1 cellular context compared by ENCODE assay signal in genomic region chr14:31080060-31080459, GRCh38.
TF ChIP-seq lines count a peak whose summit lies in the region.

No MANE protein-coding gene starts in this region.

TF ChIP-seq in HCT116, 20 proteins besides CTCF, POLR2A, EP300 and RAD21 (continued from another document):
- TF ChIP-seq REST (IDR thresholded peaks at IDR 0.05; ENCODE audit: low read depth) (no peak), SIN3A (IDR thresholded peaks at IDR 0.05; ENCODE audit: low read depth) (no peak), TCF7L2 (IDR thresholded peaks at IDR 0.05; ENCODE audit: borderline replicate concordance, extremely low read depth, insufficient read depth, insufficient read length) (no peak), ZBTB33 (IDR thresholded peaks at IDR 0.05; ENCODE audit: extremely low read depth, insufficient replicate concordance, low read length) (no peak), EGR1 (IDR thresholded peaks at IDR 0.05; ENCODE audit: low read depth) (no peak), EZH2 (IDR thresholded peaks at IDR 0.05) (no peak), MAX (IDR thresholded peaks at IDR 0.05) (no peak), YY1 (IDR thresholded peaks at IDR 0.05; ENCODE audit: extremely low read depth, insufficient replicate concordance, low read depth, low read length) (no peak), ZFX (IDR thresholded peaks at IDR 0.05) (no peak), ZNF274 (IDR thresholded peaks at IDR 0.05; ENCODE audit: low read depth, low read length) (no peak), ELF1 (IDR thresholded peaks at IDR 0.05; ENCODE audit: borderline replicate concordance, low read depth) (no peak), FOSL1 (IDR thresholded peaks at IDR 0.05; ENCODE audit: low read depth) (no peak)
